In the genomic region with DNA sequence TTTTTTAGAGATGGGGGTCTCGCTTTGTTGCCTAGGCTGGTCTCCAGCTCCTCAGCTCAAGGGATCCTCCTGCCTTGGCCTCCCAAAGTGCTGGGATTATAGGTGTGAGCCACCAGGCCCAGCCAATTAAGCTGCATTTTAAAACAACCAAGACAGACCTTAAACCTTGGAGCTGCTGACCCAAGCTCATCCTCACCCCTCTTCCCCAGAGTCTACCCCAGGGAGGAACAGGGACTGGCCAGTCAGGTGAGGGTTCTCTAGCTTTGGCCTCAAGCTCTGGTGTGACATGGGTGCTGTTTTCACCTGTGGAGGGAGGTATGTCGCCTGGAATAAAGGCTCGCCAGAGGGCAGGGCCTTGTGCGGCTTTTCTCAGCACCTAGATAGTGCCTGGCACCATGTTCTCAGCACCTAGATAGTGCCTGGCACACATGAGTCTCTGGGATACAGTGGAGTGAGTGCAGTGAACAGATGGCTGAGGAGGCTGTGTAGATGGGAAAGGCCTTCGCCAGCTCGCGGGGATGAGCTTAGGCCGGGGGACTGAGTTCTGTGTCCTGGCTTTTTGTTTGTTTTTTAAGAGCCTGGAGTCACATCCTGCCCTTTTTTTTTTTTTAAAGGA, we compare ENCODE assay signal across 2 cellular contexts.
TF ChIP-seq lines count a peak whose summit lies in the region.

No MANE protein-coding gene starts in this region.

TF ChIP-seq in A549, 52 proteins besides CTCF, POLR2A, EP300 and RAD21:
- TF ChIP-seq POLR2AphosphoS2 (conservative IDR thresholded peaks at IDR 0.05; ENCODE audit: low read length) (peak; percentile 94), RNF2 (IDR thresholded peaks at IDR 0.05; ENCODE audit: borderline replicate concordance, low read depth) (no peak), NPAS2 (CRISPR knock-in tag; IDR thresholded peaks at IDR 0.05; ENCODE audit: borderline replicate concordance) (no peak), CHD2 (IDR thresholded peaks at IDR 0.05; ENCODE audit: low read length, partially characterized antibody) (no peak), ZFP36 (IDR thresholded peaks at IDR 0.05; ENCODE audit: borderline replicate concordance, partially characterized antibody) (no peak), BHLHE40 (IDR thresholded peaks at IDR 0.05; ENCODE audit: low read depth, low read length) (no peak)

TF ChIP-seq in GM23338, 12 proteins besides CTCF, POLR2A, EP300 and RAD21:
- TF ChIP-seq JUNB (IDR thresholded peaks at IDR 0.05; ENCODE audit: unreplicated experiment): no peak
- TF ChIP-seq POLR2AphosphoS5 (IDR thresholded peaks at IDR 0.05; ENCODE audit: low read depth): peak; percentile 42
